Comparison of ENCODE assay signal across 20 cellular contexts in the genomic region with DNA sequence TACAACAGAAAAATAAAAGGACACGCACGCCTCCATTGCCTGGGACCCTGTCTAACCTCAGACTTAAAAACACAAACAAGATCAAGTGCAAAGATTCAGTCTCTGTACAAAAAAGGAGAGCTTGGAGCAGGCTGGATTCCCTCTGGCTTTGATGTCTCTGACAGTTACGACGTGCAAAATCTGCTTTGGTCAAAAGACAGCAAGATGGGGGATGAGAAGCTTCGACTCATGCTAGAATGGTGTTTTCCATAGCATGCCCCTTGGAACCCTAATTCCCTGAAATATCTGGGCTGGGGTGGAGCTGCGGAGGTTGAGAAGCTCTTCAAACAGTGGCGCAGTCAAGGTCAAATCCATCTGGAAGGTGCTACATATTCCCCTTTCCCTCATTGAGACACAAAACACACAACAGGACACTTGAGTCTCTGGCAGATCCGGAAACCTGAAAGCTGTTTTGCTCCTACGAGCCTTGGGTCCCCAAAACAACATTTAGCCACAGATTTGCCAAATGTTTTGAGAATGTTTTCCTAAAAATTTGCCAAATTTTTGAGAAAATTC. TPM values are rescaled to one million over a fixed set of nuclear protein-coding genes. Genes with fewer than 3 reads are reported as not detected.
DNase-seq lines count a peak whose midpoint lies in the region; ATAC-seq and TF ChIP-seq lines count a peak whose summit lies in the region.
"Had no signal": no experiment of that assay in that cellular context is flagged by ENCODE, and none has a peak within 500 bp of the region (broad histone marks: within the 10 kb centered on the region; RNA-seq: fewer than 3 reads in every experiment).

No MANE protein-coding gene starts in this region.

- WGBS in esophagus muscularis mucosa, result 30% methylated on average over 9 of the region's 9 CpGs
- 59 to 69% (median 66%) methylated on average over 9 of the region's 9 CpGs for WGBS in stomach, 5 donors

- H3K27ac ChIP-seq in esophagus muscularis mucosa (replicated peaks in 1 of 4) (peak overlapping the region; percentile 95 to 98 (median 95)), stomach (peak overlapping the region in 3 of 5 donors; percentile 37 to 90 (median 66))

- peak overlapping the region; percentile 40 to 73 (median 68) for H3K4me3 ChIP-seq in esophagus muscularis mucosa
- H3K4me3 ChIP-seq in stomach, result peak overlapping the region in 1 of 4 donors; percentile 7

- H3K27me3 ChIP-seq in esophagus muscularis mucosa (no peaks in the 10 kb centered on the region), stomach (no peaks in the 10 kb centered on the region)

- no peak overlapping the region for H3K27ac Mint-ChIP-seq in stimulated activated naive B cell treated with anti-CD40 and anti-IgM and Interleukin-4, amounts not matched to agents 10 μg/mL and 1 μg/mL and 100 μg/mL, for 72 hours

- H3K9me3 Mint-ChIP-seq in stimulated activated naive B cell treated with anti-CD40 and anti-IgM and Interleukin-4, amounts not matched to agents 10 μg/mL and 1 μg/mL and 100 μg/mL, for 72 hours, result no peaks in the 10 kb centered on the region

- TF ChIP-seq POLR2A in esophagus muscularis mucosa (IDR thresholded peaks at IDR 0.05; ENCODE audit: low read depth) (no peak), stomach (IDR thresholded peaks at IDR 0.05) (no peak)

- no peak for TF ChIP-seq CTCF in esophagus muscularis mucosa (IDR thresholded peaks at IDR 0.05)
- no peak for TF ChIP-seq CTCF in stomach (IDR thresholded peaks at IDR 0.05)

- no peaks in the 10 kb centered on the region for H3K36me3 Mint-ChIP-seq in stimulated activated naive B cell treated with anti-CD40 and anti-IgM and Interleukin-4, amounts not matched to agents 10 μg/mL and 1 μg/mL and 100 μg/mL, for 72 hours

- H3K9me3 ChIP-seq in esophagus muscularis mucosa (no peaks in the 10 kb centered on the region), stomach (no peaks in the 10 kb centered on the region)
- H3K9me3 ChIP-seq: SK-N-SH had no signal

- peaks cover 0 to 61% (median 39%) of the 10 kb centered on the region in 4 donors for H3K36me3 ChIP-seq in esophagus muscularis mucosa
- no peaks in the 10 kb centered on the region for H3K36me3 ChIP-seq in stomach

- DNase-seq in EH (ENCODE audit: low read depth), result peak; percentile 43
- DNase-seq in esophagus muscularis mucosa (ENCODE audit: extremely low spot score), result no peak
- peak; percentile 1 for DNase-seq in mesenteric fat pad (ENCODE audit: low spot score)
- no peak for DNase-seq in stomach
- no peak for DNase-seq in left cardiac atrium
- no peak for DNase-seq in stimulated activated naive B cell treated with anti-CD40 and anti-IgM and Interleukin-4, amounts not matched to agents 10 μg/mL and 1 μg/mL and 100 μg/mL, for 72 hours
- no peak for DNase-seq in germinal center (ENCODE audit: low spot score)
- DNase-seq: HCEC 1CT, NCI-H1092, NCI-H1417 treated with DMSO at 0.1 percent for 48 hours, NCI-H1694 treated with DMSO at 0.1 percent for 48 hours, NCI-H2081 treated with DMSO at 0.1 percent for 48 hours, NCI-H446, NCI-H524 treated with DMSO at 0.1 percent for 48 hours, NCI-H774, PC-3, SK-N-SH had no signal

- no peak for TF ChIP-seq EP300 in esophagus muscularis mucosa (IDR thresholded peaks at IDR 0.05)
- no peak for TF ChIP-seq EP300 in stomach (IDR thresholded peaks at IDR 0.05)

- peaks cover 9 to 18% of the 10 kb centered on the region in 2 donors for H3K27me3 Mint-ChIP-seq in stimulated activated naive B cell treated with anti-CD40 and anti-IgM and Interleukin-4, amounts not matched to agents 10 μg/mL and 1 μg/mL and 100 μg/mL, for 72 hours

- H3K4me3 Mint-ChIP-seq in stimulated activated naive B cell treated with anti-CD40 and anti-IgM and Interleukin-4, amounts not matched to agents 10 μg/mL and 1 μg/mL and 100 μg/mL, for 72 hours, result no peak overlapping the region

- H3K4me1 ChIP-seq in esophagus muscularis mucosa (peaks cover 0 to 80% (median 76%) of the 10 kb centered on the region in 4 donors), stomach (peaks cover 0 to 36% (median 9%) of the 10 kb centered on the region in 4 donors)

- intact Hi-C loops in esophagus muscularis mucosa (cut with DNase I), result no loop called here
- intact Hi-C loops in stomach (cut with DNase I; ENCODE audit: low total_unique reads), result no loop called here
- intact Hi-C loops in left cardiac atrium (cut with DNase I), result no loop called here

- H3K4me1 Mint-ChIP-seq in stimulated activated naive B cell treated with anti-CD40 and anti-IgM and Interleukin-4, amounts not matched to agents 10 μg/mL and 1 μg/mL and 100 μg/mL, for 72 hours, result no peaks in the 10 kb centered on the region

- no peak for ATAC-seq in left cardiac atrium
- no peak for ATAC-seq in stimulated activated naive B cell treated with anti-CD40 and anti-IgM and Interleukin-4, amounts not matched to agents 10 μg/mL and 1 μg/mL and 100 μg/mL, for 72 hours (replicated peaks)
- no peak for ATAC-seq in GM19463 (IDR thresholded peaks at IDR 0.05; ENCODE audit: unreplicated experiment)
- ATAC-seq: PC-3 had no signal

RNA-seq across cellular contexts. Expression of gene MYH11, which starts 9.1 kb away (rescaled TPM):
- over 10,000 TPM in 3 of 4 donors, 1,000 to 10,000 TPM in 1; 9,583 to 20,476 (median 14,208) TPM for total RNA-seq in esophagus muscularis mucosa
- total RNA-seq in mesenteric fat pad, result 53.5 TPM
- 1,000 to 10,000 TPM in 4 of 5 donors, 100 to 1,000 TPM in 1; 496 to 3,048 (median 1,297) TPM for total RNA-seq in stomach
- polyA plus RNA-seq in stomach, result 100 to 1,000 TPM in 1 of 3 donors, 10 to 100 TPM in 2; 33.8 to 494 (median 44.0) TPM
- 10 to 100 TPM; 64.7 to 75.8 TPM for total RNA-seq in left cardiac atrium
- total RNA-seq: A172, G401, PC-3 had no signal

RNA-seq across cellular contexts. Expression of gene CEP20, which starts 40.7 kb away (rescaled TPM):
- total RNA-seq in esophagus muscularis mucosa (10 to 100 TPM; 25.2 to 36.1 (median 32.0) TPM), mesenteric fat pad (31.4 TPM), stomach (10 to 100 TPM in 2 of 5 donors, 1 to 10 TPM in 3; 7.0 to 40.0 (median 8.2) TPM), left cardiac atrium (10 to 100 TPM; 20.3 to 23.1 TPM)
- polyA plus RNA-seq in stomach, result 10 to 100 TPM; 22.2 to 38.3 (median 24.0) TPM

Comparison
In these comparisons a context has a peak if more than half of its experiments do, and no peak if none do; other contexts are left out.
1. DNase-seq: peak in EH (single experiment) and mesenteric fat pad (single experiment); none in esophagus muscularis mucosa (single experiment), stomach (single experiment), left cardiac atrium (single experiment), stimulated activated naive B cell treated with anti-CD40 and anti-IgM and Interleukin-4, amounts not matched to agents 10 μg/mL and 1 μg/mL and 100 μg/mL, for 72 hours (single experiment) and germinal center (single experiment).